Comparison of ENCODE assay signal across 16 cellular contexts in genomic region chr5:168411871-168412270, GRCh38.
"Had no signal": no experiment of that assay in that cellular context is flagged by ENCODE, and none has a peak within 500 bp of the region (broad histone marks: within the 10 kb centered on the region; RNA-seq: fewer than 3 reads in every experiment).

No MANE protein-coding gene starts in this region.

- ATAC-seq: left colon; naive thymus-derived CD4-positive, alpha-beta T cell; sciatic nerve; stimulated activated naive B cell treated with anti-CD40 and anti-IgM and Interleukin-4, amounts not matched to agents 10 μg/mL and 1 μg/mL and 100 μg/mL, for 72 hours; stimulated activated naive CD8-positive, alpha-beta T cell treated with anti-CD3 and anti-CD28 coated beads, Interleukin-15, amount 100 ng/mL, for 72 hours had no signal

- H3K27ac Mint-ChIP-seq: naive thymus-derived CD4-positive, alpha-beta T cell; stimulated activated naive B cell treated with anti-CD40 and anti-IgM and Interleukin-4, amounts not matched to agents 10 μg/mL and 1 μg/mL and 100 μg/mL, for 72 hours; stimulated activated naive CD8-positive, alpha-beta T cell treated with anti-CD3 and anti-CD28 coated beads, Interleukin-15, amount 100 ng/mL, for 72 hours had no signal

- H3K4me1 ChIP-seq: testis, transverse colon had no signal

- H3K36me3 ChIP-seq: heart left ventricle, neutrophil, transverse colon had no signal

- H3K4me1 Mint-ChIP-seq: stimulated activated naive B cell treated with anti-CD40 and anti-IgM and Interleukin-4, amounts not matched to agents 10 μg/mL and 1 μg/mL and 100 μg/mL, for 72 hours had no signal

- H3K27me3 Mint-ChIP-seq: stimulated activated naive B cell treated with anti-CD40 and anti-IgM and Interleukin-4, amounts not matched to agents 10 μg/mL and 1 μg/mL and 100 μg/mL, for 72 hours had no signal

- H3K9me3 ChIP-seq: heart left ventricle, neutrophil, testis, transverse colon had no signal

- H3K27me3 ChIP-seq: heart left ventricle, neutrophil, testis, transverse colon had no signal

- H3K9me3 Mint-ChIP-seq: naive thymus-derived CD4-positive, alpha-beta T cell; stimulated activated naive B cell treated with anti-CD40 and anti-IgM and Interleukin-4, amounts not matched to agents 10 μg/mL and 1 μg/mL and 100 μg/mL, for 72 hours; stimulated activated naive CD8-positive, alpha-beta T cell treated with anti-CD3 and anti-CD28 coated beads, Interleukin-15, amount 100 ng/mL, for 72 hours had no signal

- DNase-seq: effector CD4-positive, alpha-beta T cell; foreskin melanocyte; heart left ventricle; hippocampal formation; left colon; naive thymus-derived CD4-positive, alpha-beta T cell; stimulated activated CD4-positive, alpha-beta T cell treated with anti-CD3 and anti-CD28 coated beads, Interleukin-2, amount 100 ng/mL, for 24 hours; stimulated activated CD4-positive, alpha-beta T cell treated with anti-CD3 and anti-CD28 coated beads, Interleukin-4, amount 100 ng/mL, for 4 hours; stimulated activated naive B cell treated with anti-CD40 and anti-IgM and Interleukin-4, amounts not matched to agents 10 μg/mL and 1 μg/mL and 100 μg/mL, for 72 hours; stimulated activated naive CD8-positive, alpha-beta T cell treated with anti-CD3 and anti-CD28 coated beads, Interleukin-15, amount 100 ng/mL, for 72 hours; testis; transverse colon had no signal

- H3K4me3 Mint-ChIP-seq: naive thymus-derived CD4-positive, alpha-beta T cell; stimulated activated naive B cell treated with anti-CD40 and anti-IgM and Interleukin-4, amounts not matched to agents 10 μg/mL and 1 μg/mL and 100 μg/mL, for 72 hours; stimulated activated naive CD8-positive, alpha-beta T cell treated with anti-CD3 and anti-CD28 coated beads, Interleukin-15, amount 100 ng/mL, for 72 hours had no signal

- H3K36me3 Mint-ChIP-seq: naive thymus-derived CD4-positive, alpha-beta T cell; stimulated activated naive B cell treated with anti-CD40 and anti-IgM and Interleukin-4, amounts not matched to agents 10 μg/mL and 1 μg/mL and 100 μg/mL, for 72 hours had no signal

- H3K4me3 ChIP-seq: coronary artery, heart left ventricle, skin epidermis, testis, transverse colon had no signal

- H3K27ac ChIP-seq: coronary artery, heart left ventricle, neutrophil, skin epidermis, testis, transverse colon had no signal
